ENCODE assay signal across 19 cellular contexts in genomic region chr10:26699631-26700030, GRCh38. TPM values are rescaled to one million over a fixed set of nuclear protein-coding genes. Genes with fewer than 3 reads are reported as not detected.
A peak's percentile ranks its signal among the peaks of the same experiment; 100 is the strongest.
DNase-seq lines count a peak whose midpoint lies in the region; ATAC-seq and TF ChIP-seq lines count a peak whose summit lies in the region.
"Had no signal": no experiment of that assay in that cellular context is flagged by ENCODE, and none has a peak within 500 bp of the region (broad histone marks: within the 10 kb centered on the region; RNA-seq: fewer than 3 reads in every experiment).

No MANE protein-coding gene starts in this region.

- CTCF ChIA-PET in activated naive CD4-positive, alpha-beta T cell treated with anti-CD3 and anti-CD28 coated beads, Interleukin-2, amount 10 ng/mL, durations not matched to agents 7 days and 5 days (lab: Charles Lee): no interaction called here
- CTCF ChIA-PET in Calu3 (lab: Charles Lee): no interaction called here

- H3K36me3 ChIP-seq in osteoblast (ENCODE audit: insufficient read depth, low read length) (no peaks in the 10 kb centered on the region), Peyer's patch (peaks cover 0 to 2% (median 0%) of the 10 kb centered on the region in 3 donors), WERI-Rb-1 (no peaks in the 10 kb centered on the region; the same call in 1 of the 2 replicates)
- H3K36me3 ChIP-seq: vagina had no signal

- H3K79me2 ChIP-seq in osteoblast (ENCODE audit: insufficient read depth, low read length): peaks cover 53% of the 10 kb centered on the region

- intact Hi-C loops in Calu3 (cut with micrococcal nuclease; ENCODE audit: unreplicated experiment): no loop called here
- intact Hi-C loops in activated T-helper 1 cell treated with anti-CD3 and anti-CD28 coated beads, Interleukin-12 subunit alpha, Interleukin-12 subunit beta, Interleukin-2, Interleukin-4 antibody, amounts not matched to agents 30 ng/mL and 10 ng/mL and 1 ng/mL, durations not matched to agents 14 hours and 24 hours and 36 hours (cut with micrococcal nuclease): loop anchor here (5.0 kb wide), 2 partner anchors 38 to 252 kb away; no protein-coding TSS in a partner anchor

- H3K4me3 ChIP-seq in osteoblast (ENCODE audit: insufficient read depth, low read length) (no peak overlapping the region), Peyer's patch (peak overlapping the region in 1 of 4 donors; percentile 93), WERI-Rb-1 (ENCODE audit: low read depth, low read length) (no peak overlapping the region)
- H3K4me3 ChIP-seq: vagina had no signal

- no peak for TF ChIP-seq POLR2A in Peyer's patch (IDR thresholded peaks at IDR 0.05)

- H3K9me3 ChIP-seq in osteoblast (ENCODE audit: low read depth, low read length): no peaks in the 10 kb centered on the region
- H3K9me3 ChIP-seq in Peyer's patch: no peaks in the 10 kb centered on the region
- no peaks in the 10 kb centered on the region for H3K9me3 ChIP-seq in WERI-Rb-1 (ENCODE audit: severe bottlenecking)
- H3K9me3 ChIP-seq: vagina had no signal

- no peak overlapping the region for H3K27ac Mint-ChIP-seq in activated naive CD4-positive, alpha-beta T cell treated with anti-CD3 and anti-CD28 coated beads, Interleukin-2, amount 10 ng/mL, durations not matched to agents 7 days and 5 days
- H3K27ac Mint-ChIP-seq in activated naive CD4-positive, alpha-beta T cell treated with anti-CD3 and anti-CD28 coated beads, Interleukin-2, amount 50 U/mL, for 72 hours: no peak overlapping the region
- H3K27ac Mint-ChIP-seq in Calu3 (ENCODE audit: unreplicated experiment): no peak overlapping the region
- no peak overlapping the region for H3K27ac Mint-ChIP-seq in activated T-helper 1 cell treated with anti-CD3 and anti-CD28 coated beads, Interleukin-12 subunit alpha, Interleukin-12 subunit beta, Interleukin-2, Interleukin-4 antibody, amounts not matched to agents 30 ng/mL and 10 ng/mL and 1 ng/mL, durations not matched to agents 14 hours and 24 hours and 36 hours

- TF ChIP-seq CTCF in Calu3 (IDR thresholded peaks at IDR 0.05; ENCODE audit: unreplicated experiment): no peak
- no peak for TF ChIP-seq CTCF in osteoblast (IDR thresholded peaks at IDR 0.05; ENCODE audit: extremely low read depth, low read depth, low read length)
- no peak for TF ChIP-seq CTCF in Peyer's patch (IDR thresholded peaks at IDR 0.05)
- TF ChIP-seq CTCF in WERI-Rb-1 (IDR thresholded peaks at IDR 0.05; ENCODE audit: low read depth, low read length): no peak

- peak overlapping the region; percentile 21 for H3K4me3 Mint-ChIP-seq in activated naive CD4-positive, alpha-beta T cell treated with anti-CD3 and anti-CD28 coated beads, Interleukin-2, amount 10 ng/mL, durations not matched to agents 7 days and 5 days
- peak overlapping the region; percentile 90 for H3K4me3 Mint-ChIP-seq in Calu3 (ENCODE audit: low read depth, unreplicated experiment)
- H3K4me3 Mint-ChIP-seq in activated T-helper 1 cell treated with anti-CD3 and anti-CD28 coated beads, Interleukin-12 subunit alpha, Interleukin-12 subunit beta, Interleukin-2, Interleukin-4 antibody, amounts not matched to agents 30 ng/mL and 10 ng/mL and 1 ng/mL, durations not matched to agents 14 hours and 24 hours and 36 hours: peak overlapping the region; percentile 100

- no TSS peak for BruUV-seq in Calu3 (replicated peaks; lab: Mats Ljungman, UMichigan)

- H2AFZ ChIP-seq in osteoblast (ENCODE audit: low read length): no peak overlapping the region
- H2AFZ ChIP-seq: PC-9 had no signal

- no peak for DNase-seq in activated naive CD4-positive, alpha-beta T cell treated with anti-CD3 and anti-CD28 coated beads, Interleukin-2, amount 10 ng/mL, durations not matched to agents 7 days and 5 days
- no peak for DNase-seq in activated naive CD4-positive, alpha-beta T cell treated with anti-CD3 and anti-CD28 coated beads, Interleukin-2, amount 50 U/mL, for 72 hours (ENCODE audit: low spot score in 2 of 2)
- no peak for DNase-seq in Calu3
- DNase-seq in activated T-helper 1 cell treated with anti-CD3 and anti-CD28 coated beads, Interleukin-12 subunit alpha, Interleukin-12 subunit beta, Interleukin-2, Interleukin-4 antibody, amounts not matched to agents 30 ng/mL and 10 ng/mL and 1 ng/mL, durations not matched to agents 14 hours and 24 hours and 36 hours (ENCODE audit: low spot score): no peak
- peak; percentile 72 for DNase-seq in osteoblast (ENCODE audit: insufficient read length, low spot score, missing footprints)
- no peak for DNase-seq in NAMALWA (ENCODE audit: low spot score)
- DNase-seq in Peyer's patch: no peak
- DNase-seq in WERI-Rb-1: no peak
- DNase-seq: ACHN; activated CD4-positive, alpha-beta T cell treated with anti-CD3 and anti-CD28 coated beads, Interleukin-2, amount 50 U/mL, for 48 hours; activated naive CD8-positive, alpha-beta T cell treated with anti-CD3 and anti-CD28 coated beads, Interleukin-2, amount 10 ng/mL, durations not matched to agents 7 days and 5 days; CD8-positive, alpha-beta T cell; effector CD4-positive, alpha-beta T cell; HFFc6; midbrain; NCI-H1417; NCI-H446 treated with DMSO at 0.1 percent for 48 hours; PC-9 had no signal

- H3K27ac ChIP-seq in osteoblast (ENCODE audit: low read depth, low read length) (no peak overlapping the region), Peyer's patch (peak overlapping the region in 2 of 4 donors; percentile 85 to 94), WERI-Rb-1 (no peak overlapping the region)
- H3K27ac ChIP-seq: PC-9, vagina had no signal

- no peak for ATAC-seq in activated naive CD4-positive, alpha-beta T cell treated with anti-CD3 and anti-CD28 coated beads, Interleukin-2, amount 50 U/mL, for 72 hours
- ATAC-seq: CD8-positive, alpha-beta T cell had no signal

- H3K4me1 Mint-ChIP-seq in activated naive CD4-positive, alpha-beta T cell treated with anti-CD3 and anti-CD28 coated beads, Interleukin-2, amount 10 ng/mL, durations not matched to agents 7 days and 5 days: peaks cover 36% of the 10 kb centered on the region
- H3K4me1 Mint-ChIP-seq in Calu3 (ENCODE audit: low read depth, unreplicated experiment): peaks cover 43% of the 10 kb centered on the region
- H3K4me1 Mint-ChIP-seq in activated T-helper 1 cell treated with anti-CD3 and anti-CD28 coated beads, Interleukin-12 subunit alpha, Interleukin-12 subunit beta, Interleukin-2, Interleukin-4 antibody, amounts not matched to agents 30 ng/mL and 10 ng/mL and 1 ng/mL, durations not matched to agents 14 hours and 24 hours and 36 hours (ENCODE audit: low read depth): peaks cover 34% of the 10 kb centered on the region

- H3K27me3 Mint-ChIP-seq in activated naive CD4-positive, alpha-beta T cell treated with anti-CD3 and anti-CD28 coated beads, Interleukin-2, amount 10 ng/mL, durations not matched to agents 7 days and 5 days: no peaks in the 10 kb centered on the region
- H3K27me3 Mint-ChIP-seq in Calu3 (ENCODE audit: unreplicated experiment): no peaks in the 10 kb centered on the region
- H3K27me3 Mint-ChIP-seq in activated T-helper 1 cell treated with anti-CD3 and anti-CD28 coated beads, Interleukin-12 subunit alpha, Interleukin-12 subunit beta, Interleukin-2, Interleukin-4 antibody, amounts not matched to agents 30 ng/mL and 10 ng/mL and 1 ng/mL, durations not matched to agents 14 hours and 24 hours and 36 hours (ENCODE audit: insufficient read depth): no peaks in the 10 kb centered on the region
- H3K27me3 Mint-ChIP-seq: activated naive CD8-positive, alpha-beta T cell treated with anti-CD3 and anti-CD28 coated beads, Interleukin-2, amount 10 ng/mL, durations not matched to agents 7 days and 5 days had no signal

- H3K27me3 ChIP-seq in osteoblast (ENCODE audit: insufficient read depth, low read length): no peaks in the 10 kb centered on the region
- no peaks in the 10 kb centered on the region for H3K27me3 ChIP-seq in Peyer's patch
- no peaks in the 10 kb centered on the region for H3K27me3 ChIP-seq in WERI-Rb-1 (ENCODE audit: insufficient read depth, low read depth, severe bottlenecking)
- H3K27me3 ChIP-seq: vagina had no signal

- H3K4me1 ChIP-seq in osteoblast (ENCODE audit: insufficient read depth, low read length) (peaks cover 12% of the 10 kb centered on the region), Peyer's patch (peaks cover 6 to 30% (median 8%) of the 10 kb centered on the region in 4 donors)

- H3K9me3 Mint-ChIP-seq in activated naive CD4-positive, alpha-beta T cell treated with anti-CD3 and anti-CD28 coated beads, Interleukin-2, amount 10 ng/mL, durations not matched to agents 7 days and 5 days: no peaks in the 10 kb centered on the region
- H3K9me3 Mint-ChIP-seq in activated naive CD4-positive, alpha-beta T cell treated with anti-CD3 and anti-CD28 coated beads, Interleukin-2, amount 50 U/mL, for 72 hours: no peaks in the 10 kb centered on the region
- H3K9me3 Mint-ChIP-seq in Calu3 (ENCODE audit: low read depth, unreplicated experiment): peaks cover 7% of the 10 kb centered on the region
- H3K9me3 Mint-ChIP-seq in activated T-helper 1 cell treated with anti-CD3 and anti-CD28 coated beads, Interleukin-12 subunit alpha, Interleukin-12 subunit beta, Interleukin-2, Interleukin-4 antibody, amounts not matched to agents 30 ng/mL and 10 ng/mL and 1 ng/mL, durations not matched to agents 14 hours and 24 hours and 36 hours: no peaks in the 10 kb centered on the region
- H3K9me3 Mint-ChIP-seq: activated naive CD8-positive, alpha-beta T cell treated with anti-CD3 and anti-CD28 coated beads, Interleukin-2, amount 10 ng/mL, durations not matched to agents 7 days and 5 days; CD8-positive, alpha-beta T cell; HFFc6 had no signal

- H3K36me3 Mint-ChIP-seq in activated naive CD4-positive, alpha-beta T cell treated with anti-CD3 and anti-CD28 coated beads, Interleukin-2, amount 10 ng/mL, durations not matched to agents 7 days and 5 days: peaks cover 22% of the 10 kb centered on the region
- peaks cover 25 to 40% of the 10 kb centered on the region in 2 donors for H3K36me3 Mint-ChIP-seq in activated naive CD4-positive, alpha-beta T cell treated with anti-CD3 and anti-CD28 coated beads, Interleukin-2, amount 50 U/mL, for 72 hours
- H3K36me3 Mint-ChIP-seq in Calu3 (ENCODE audit: insufficient read depth, unreplicated experiment): peaks cover 19% of the 10 kb centered on the region
- peaks cover 27% of the 10 kb centered on the region for H3K36me3 Mint-ChIP-seq in activated T-helper 1 cell treated with anti-CD3 and anti-CD28 coated beads, Interleukin-12 subunit alpha, Interleukin-12 subunit beta, Interleukin-2, Interleukin-4 antibody, amounts not matched to agents 30 ng/mL and 10 ng/mL and 1 ng/mL, durations not matched to agents 14 hours and 24 hours and 36 hours (ENCODE audit: low read depth)

- no peaks in the 10 kb centered on the region for H4K20me1 ChIP-seq in osteoblast (ENCODE audit: insufficient read depth, low read length)

- no peak overlapping the region for H3K4me2 ChIP-seq in osteoblast (ENCODE audit: insufficient read depth, low read length)

RNA-seq across cellular contexts. Expression of gene PDSS1, which starts 2.1 kb away (rescaled TPM):
- 10 to 100 TPM; 11.5 to 17.6 TPM for total RNA-seq in activated naive CD4-positive, alpha-beta T cell treated with anti-CD3 and anti-CD28 coated beads, Interleukin-2, amount 50 U/mL, for 72 hours
- total RNA-seq in Calu3 (2022) (15.4 and 15.9 TPM in 2 replicates), osteoblast (1.8 and 2.7 TPM in 2 replicates), Peyer's patch (10 to 100 TPM; 26.2 to 41.0 (median 32.3) TPM)
- total RNA-seq in activated T-helper 1 cell treated with anti-CD3 and anti-CD28 coated beads, Interleukin-12 subunit alpha, Interleukin-12 subunit beta, Interleukin-2, Interleukin-4 antibody, amounts not matched to agents 30 ng/mL and 10 ng/mL and 1 ng/mL, durations not matched to agents 14 hours and 24 hours and 36 hours: 39.3 and 43.1 TPM in 2 replicates

Comparison
In these comparisons a context has a peak if more than half of its experiments do, and no peak if none do; other contexts are left out.
1. H3K4me3 Mint-ChIP-seq: peak in every context shown above with its lines; median percentile 100 in activated T-helper 1 cell treated with anti-CD3 and anti-CD28 coated beads, Interleukin-12 subunit alpha, Interleukin-12 subunit beta, Interleukin-2, Interleukin-4 antibody, amounts not matched to agents 30 ng/mL and 10 ng/mL and 1 ng/mL, durations not matched to agents 14 hours and 24 hours and 36 hours; 90 in Calu3; 21 in activated naive CD4-positive, alpha-beta T cell treated with anti-CD3 and anti-CD28 coated beads, Interleukin-2, amount 10 ng/mL, durations not matched to agents 7 days and 5 days.